In genomic region chr7:38451840-38452239, GRCh38 we compare ENCODE assay signal across 9 cellular contexts.
DNase-seq lines count a peak whose midpoint lies in the region; ATAC-seq and TF ChIP-seq lines count a peak whose summit lies in the region.
"Had no signal": no experiment of that assay in that cellular context is flagged by ENCODE, and none has a peak within 500 bp of the region (broad histone marks: within the 10 kb centered on the region; RNA-seq: fewer than 3 reads in every experiment).

No MANE protein-coding gene starts in this region.

- intact Hi-C loops in left ventricle myocardium superior (cut with micrococcal nuclease) (no loop called here), tibial artery (cut with DNase I; ENCODE audit: low total_unique reads) (no loop called here)

- H3K27ac Mint-ChIP-seq in H9 (no peak overlapping the region), glutamatergic neuron (ENCODE audit: unreplicated experiment) (no peak overlapping the region)

- H3K4me1 Mint-ChIP-seq in H9 (peaks cover 7 to 8% of the 10 kb centered on the region in 2 experiments), glutamatergic neuron (ENCODE audit: low read depth, unreplicated experiment) (no peaks in the 10 kb centered on the region)
- H3K4me1 Mint-ChIP-seq: central memory CD8-positive, alpha-beta T cell had no signal

- no peak overlapping the region for H2BK5ac ChIP-seq in H9 (ENCODE audit: insufficient read length, low read length)

- no peak overlapping the region for H3K23ac ChIP-seq in H9 (ENCODE audit: insufficient read length, low read depth, low read length)

- no peak for TF ChIP-seq POLR2A in erythroblast (IDR thresholded peaks at IDR 0.05; ENCODE audit: low read length)

- no peak overlapping the region for H3K9ac ChIP-seq in H9 (ENCODE audit: extremely low read depth, insufficient read length, low read length)

- no CpG with 5 or more reads among the region's 2 CpGs for WGBS in H9 (ENCODE audit: extremely low coverage, insufficient read length, low lambda C conversion rate)

- no peak overlapping the region for H2BK20ac ChIP-seq in H9 (ENCODE audit: low read depth, low read length, poor library complexity, severe bottlenecking)

- H2BK12ac ChIP-seq in H9 (ENCODE audit: insufficient read length, low read depth, low read length), result no peak overlapping the region

- DNase-seq in AG04449 (ENCODE audit: low read depth, low spot score) (no peak), H9 (no peak), RWPE1 (ENCODE audit: low spot score) (peak; percentile 30), left ventricle myocardium superior (no peak), erythroblast (lab: John Stamatoyannopoulos, UW) (no peak), tibial artery (no peak), glutamatergic neuron (no peak)
- no peak for DNase-seq in activated effector memory CD4-positive, alpha-beta T cell treated with anti-CD3 and anti-CD28 coated beads, Interleukin-2, amount 50 U/mL, for 16 hours

- no peak overlapping the region for H2BK15ac ChIP-seq in H9 (ENCODE audit: low read depth, low read length)

- no peaks in the 10 kb centered on the region for H3K23me2 ChIP-seq in H9 (ENCODE audit: insufficient read length, low read depth, low read length, poor library complexity, severe bottlenecking)

- no peaks in the 10 kb centered on the region for H3K9me3 Mint-ChIP-seq in H9
- H3K9me3 Mint-ChIP-seq in glutamatergic neuron (ENCODE audit: unreplicated experiment), result no peaks in the 10 kb centered on the region

- H4K91ac ChIP-seq in H9 (ENCODE audit: insufficient read length, low read depth, low read length), result no peak overlapping the region

- H3K27me3 Mint-ChIP-seq in H9 (ENCODE audit: low read depth) (no peaks in the 10 kb centered on the region), glutamatergic neuron (ENCODE audit: unreplicated experiment) (no peaks in the 10 kb centered on the region)

- TF ChIP-seq CTCF in AG04449 (IDR thresholded peaks at IDR 0.05; ENCODE audit: insufficient read depth, low read length, missing control alignments), result peak; percentile 32
- peak; percentile 58 for TF ChIP-seq CTCF in H9 (conservative IDR thresholded peaks at IDR 0.05)
- 0 out of 2 replicates have a peak, but pooled peaks have one; percentile 10 for TF ChIP-seq CTCF in RWPE1 (conservative IDR thresholded peaks at IDR 0.05; ENCODE audit: low read depth)
- TF ChIP-seq CTCF in tibial artery (IDR thresholded peaks at IDR 0.05), result no peak
- TF ChIP-seq CTCF in glutamatergic neuron (IDR thresholded peaks at IDR 0.05; ENCODE audit: partially characterized antibody, unreplicated experiment), result no peak

- POLR2A ChIA-PET in AG04449 (lab: Yijun Ruan, JAX), result no interaction called here
- POLR2A ChIA-PET in RWPE1 (lab: Yijun Ruan, JAX; ENCODE audit: low non-redundant PET), result no interaction called here

- peak; percentile 73 for ATAC-seq in left ventricle myocardium superior

- no peak overlapping the region for H3K4ac ChIP-seq in H9 (ENCODE audit: low read depth, low read length)

- H3K18ac ChIP-seq in H9 (ENCODE audit: insufficient read length, low read depth, low read length), result no peak overlapping the region

- CTCF ChIA-PET in AG04449 (lab: Yijun Ruan, JAX) (interaction anchor here (0.6 to 3.4 kb wide), 23 partner anchors 10 to 302 kb away, joined by 3 to 72 read pairs (median 4); partner anchors contain the start of gene AMPH), RWPE1 (lab: Yijun Ruan, JAX) (no interaction called here)

- no peak overlapping the region for H2BK120ac ChIP-seq in H9 (ENCODE audit: low read depth, low read length, poor library complexity, severe bottlenecking)

- H3K36me3 Mint-ChIP-seq in H9 (ENCODE audit: insufficient read depth in 1 of 3, low read depth in 3 of 3), result no peaks in the 10 kb centered on the region
- H3K36me3 Mint-ChIP-seq in glutamatergic neuron (ENCODE audit: unreplicated experiment), result peaks cover 4% of the 10 kb centered on the region

- H3T11ph ChIP-seq in H9 (ENCODE audit: low read length), result no peak overlapping the region

- H3K56ac ChIP-seq in H9 (ENCODE audit: insufficient read length, low read depth, low read length), result no peak overlapping the region

- H3K27me3 ChIP-seq in H9 (ENCODE audit: insufficient read depth, low read length) (no peaks in the 10 kb centered on the region), tibial artery (no peaks in the 10 kb centered on the region)

- H3K9me3 ChIP-seq in H9 (ENCODE audit: control insufficient read depth, low read depth, low read length), result no peaks in the 10 kb centered on the region
- H3K9me3 ChIP-seq in tibial artery, result no peaks in the 10 kb centered on the region

- H3K27ac ChIP-seq in H9 (ENCODE audit: insufficient read length, low read depth, low read length) (no peak overlapping the region), RWPE1 (no peak overlapping the region), tibial artery (no peak overlapping the region)

- no peak overlapping the region for H3K14ac ChIP-seq in H9 (ENCODE audit: insufficient read depth, low read length)

- no peak overlapping the region for H2AK5ac ChIP-seq in H9 (ENCODE audit: insufficient read length, low read length)

- H4K20me1 ChIP-seq in H9 (ENCODE audit: control insufficient read depth, insufficient read depth, insufficient read length), result no peaks in the 10 kb centered on the region

- H3K79me1 ChIP-seq in H9 (ENCODE audit: insufficient read depth, low read depth, low read length, poor library complexity, severe bottlenecking), result no peaks in the 10 kb centered on the region

- no peak overlapping the region for H4K8ac ChIP-seq in H9 (replicated peaks; ENCODE audit: insufficient read length, low read depth, low read length)

- H3K4me3 Mint-ChIP-seq in H9, result no peak overlapping the region
- H3K4me3 Mint-ChIP-seq in glutamatergic neuron (ENCODE audit: unreplicated experiment), result no peak overlapping the region
- H3K4me3 Mint-ChIP-seq: central memory CD8-positive, alpha-beta T cell had no signal

- no peaks in the 10 kb centered on the region for H3K79me2 ChIP-seq in H9 (ENCODE audit: insufficient read depth, low read length)

- H2AFZ ChIP-seq in H9 (ENCODE audit: low read length), result no peak overlapping the region

- no peak overlapping the region for H3K4me2 ChIP-seq in H9 (ENCODE audit: insufficient read depth, insufficient read length, low read length)

- no peaks in the 10 kb centered on the region for H3K4me1 ChIP-seq in H9 (ENCODE audit: insufficient read depth, low read length)
- peaks cover 0 to 10% (median 3%) of the 10 kb centered on the region in 4 donors for H3K4me1 ChIP-seq in tibial artery

- H3K36me3 ChIP-seq in tibial artery, result no peaks in the 10 kb centered on the region

- no peak overlapping the region for H4K5ac ChIP-seq in H9 (ENCODE audit: insufficient read length, low read depth, low read length)

- H3K4me3 ChIP-seq in AG04449 (ENCODE audit: low read depth, low read length), result no peak overlapping the region
- H3K4me3 ChIP-seq in tibial artery, result no peak overlapping the region

Comparison
In these comparisons a context has a peak if more than half of its experiments do, and no peak if none do; other contexts are left out.
1. CTCF ChIP-seq: peak in AG04449 (single experiment), H9 (single experiment) and RWPE1 (single experiment); none in tibial artery (0 of 2) and glutamatergic neuron (single experiment).